Comparison of ENCODE assay signal across 16 cellular contexts in the genomic region with DNA sequence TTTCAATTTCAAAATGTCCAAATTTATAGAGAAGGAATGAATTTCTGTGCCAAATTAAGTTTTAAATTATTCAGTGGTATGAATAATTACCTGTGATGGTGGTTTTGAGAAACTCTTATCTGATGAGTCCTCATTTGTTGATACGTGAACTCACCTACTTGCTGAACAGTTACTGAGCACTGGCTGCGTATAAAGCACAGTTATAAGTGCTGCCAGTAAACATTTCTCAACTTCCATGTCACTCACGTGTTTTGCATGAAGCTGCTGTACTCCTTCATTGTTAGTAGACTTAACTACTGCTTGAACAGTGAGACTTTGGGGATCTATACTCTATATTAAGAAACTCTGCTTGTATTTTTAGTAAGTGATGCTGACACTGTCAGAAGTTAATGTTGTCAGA.
DNase-seq lines count a peak whose midpoint lies in the region; ATAC-seq, FAIRE-seq and TF ChIP-seq lines count a peak whose summit lies in the region.
"Had no signal": no experiment of that assay in that cellular context is flagged by ENCODE, and none has a peak within 500 bp of the region (broad histone marks: within the 10 kb centered on the region; RNA-seq: fewer than 3 reads in every experiment).

No MANE protein-coding gene starts in this region.

- H3K4me3 ChIP-seq in IMR-90 (ENCODE audit: insufficient read depth, low read depth, low read length) (no peak overlapping the region), astrocyte (ENCODE audit: insufficient read depth, low read depth, low read length) (no peak overlapping the region), fibroblast of mammary gland (ENCODE audit: control insufficient read depth, low read depth, low read length) (no peak overlapping the region), mesendoderm (ENCODE audit: low read length) (no peak overlapping the region)

- H2AK9ac ChIP-seq in IMR-90 (replicated peaks; ENCODE audit: low read depth, low read length, poor library complexity) = no peak overlapping the region

- peak overlapping the region; percentile 69 for H3K4ac ChIP-seq in IMR-90 (ENCODE audit: low read depth, low read length)
- H3K4ac ChIP-seq in mesendoderm (ENCODE audit: low read depth, low read length) = no peak overlapping the region

- H4K8ac ChIP-seq in IMR-90 (ENCODE audit: low read depth in 2 of 2, low read length in 2 of 2) (peak overlapping the region; percentile 49 to 82), mesendoderm (ENCODE audit: low read depth, low read length) (no peak overlapping the region)

- H3K36me3 ChIP-seq in IMR-90 (ENCODE audit: control insufficient read depth, insufficient read depth, low read length) (no peaks in the 10 kb centered on the region), astrocyte (ENCODE audit: insufficient read depth, low read length) (no peaks in the 10 kb centered on the region), mesendoderm (ENCODE audit: control insufficient read depth, insufficient read depth, low read length) (no peaks in the 10 kb centered on the region)

- peak overlapping the region; percentile 69 for H4K91ac ChIP-seq in IMR-90 (ENCODE audit: insufficient read depth, low read depth, low read length)

- H2AFZ ChIP-seq in IMR-90 (replicated peaks; ENCODE audit: low read length, poor library complexity) = no peak overlapping the region
- no peak overlapping the region for H2AFZ ChIP-seq in astrocyte (ENCODE audit: low read depth, low read length)

- TF ChIP-seq RAD21 in IMR-90 (IDR thresholded peaks at IDR 0.05; ENCODE audit: low read length) = no peak

- H3K27ac ChIP-seq in IMR-90 (ENCODE audit: insufficient read depth, low read length) (no peak overlapping the region), astrocyte (ENCODE audit: low read depth, low read length) (no peak overlapping the region), mesendoderm (ENCODE audit: low read depth, low read length) (no peak overlapping the region)
- H3K27ac ChIP-seq: HL-60 had no signal

- in situ Hi-C loops in IMR-90 (cut with MboI; ENCODE audit: low sequenced_read_pairs) = loop anchor here (10.0 kb wide), 1 partner anchor 266 kb away; a partner anchor contains a TSS

- H3K79me1 ChIP-seq in IMR-90 (ENCODE audit: low read depth in 1 of 2, low read length in 2 of 2) (no peaks in the 10 kb centered on the region), mesendoderm (ENCODE audit: low read length) (no peaks in the 10 kb centered on the region)

- no peaks in the 10 kb centered on the region for H3K9me3 Mint-ChIP-seq in astrocyte (ENCODE audit: unreplicated experiment)
- no peaks in the 10 kb centered on the region for H3K9me3 Mint-ChIP-seq in activated naive CD8-positive, alpha-beta T cell treated with anti-CD3 and anti-CD28 coated beads, Interleukin-2, amount 50 U/mL, for 24 hours

- peak overlapping the region; percentile 39 for H3K14ac ChIP-seq in IMR-90 (replicated peaks; ENCODE audit: low read depth, low read length)

- no peak overlapping the region for H3K9ac ChIP-seq in IMR-90 (ENCODE audit: low read depth, low read length)
- no peak overlapping the region for H3K9ac ChIP-seq in astrocyte (ENCODE audit: low read length)
- no peak overlapping the region for H3K9ac ChIP-seq in mesendoderm (ENCODE audit: low read length)

- CTCF ChIA-PET in IMR-90 (lab: Yijun Ruan, JAX) = no interaction called here

- TF ChIP-seq POLR2A in IMR-90 (IDR thresholded peaks at IDR 0.05; ENCODE audit: low read depth, low read length) = no peak

- intact Hi-C loops in IMR-90 (cut with micrococcal nuclease) = loop anchor here (5.0 to 10.0 kb wide), 2 partner anchors 184 to 864 kb away; no protein-coding TSS in a partner anchor

- no peak overlapping the region for H3K4me2 ChIP-seq in IMR-90 (ENCODE audit: low read depth, low read length)
- H3K4me2 ChIP-seq in astrocyte (ENCODE audit: low read length) = no peak overlapping the region
- H3K4me2 ChIP-seq in mesendoderm (ENCODE audit: low read length) = no peak overlapping the region

- H3K4me1 ChIP-seq in IMR-90 (ENCODE audit: control insufficient read depth, insufficient read depth, low read length) (peaks cover 14% of the 10 kb centered on the region), astrocyte (ENCODE audit: insufficient read depth, low read length) (peaks cover 25% of the 10 kb centered on the region), mesendoderm (ENCODE audit: control insufficient read depth, low read depth, low read length) (peaks cover 14% of the 10 kb centered on the region)

- TF ChIP-seq CTCF in IMR-90 (conservative IDR thresholded peaks at IDR 0.05; ENCODE audit: low read depth, low read length) (no peak), astrocyte (IDR thresholded peaks at IDR 0.05; ENCODE audit: insufficient read depth, low read depth, low read length) (no peak), fibroblast of mammary gland (conservative IDR thresholded peaks at IDR 0.05; ENCODE audit: control insufficient read depth, insufficient read depth, low read depth, low read length) (no peak)

- H3K4me1 Mint-ChIP-seq in astrocyte (ENCODE audit: low read depth, unreplicated experiment) = peaks cover 46% of the 10 kb centered on the region
- no peaks in the 10 kb centered on the region for H3K4me1 Mint-ChIP-seq in activated naive CD8-positive, alpha-beta T cell treated with anti-CD3 and anti-CD28 coated beads, Interleukin-2, amount 50 U/mL, for 24 hours
- H3K4me1 Mint-ChIP-seq: B cell had no signal

- H3K27me3 ChIP-seq in IMR-90 (ENCODE audit: control insufficient read depth, insufficient read depth, low read length) = no peaks in the 10 kb centered on the region
- H3K27me3 ChIP-seq in astrocyte (ENCODE audit: insufficient read depth, low read length) = no peaks in the 10 kb centered on the region
- no peaks in the 10 kb centered on the region for H3K27me3 ChIP-seq in mesendoderm (ENCODE audit: insufficient read depth, low read length, poor library complexity)

- peak overlapping the region; percentile 96 for H2BK20ac ChIP-seq in IMR-90 (ENCODE audit: low read depth, low read length)

- dilution Hi-C loops in IMR-90 (cut with HindIII; ENCODE audit: low sequenced_read_pairs, unreplicated experiment) = no loop called here

- H3K79me2 ChIP-seq in astrocyte (ENCODE audit: insufficient read depth, low read length) = no peaks in the 10 kb centered on the region
- no peaks in the 10 kb centered on the region for H3K79me2 ChIP-seq in mesendoderm (ENCODE audit: control insufficient read depth, insufficient read depth, low read length)

- no peaks in the 10 kb centered on the region for H3K27me3 Mint-ChIP-seq in astrocyte (ENCODE audit: low read depth, unreplicated experiment)
- H3K27me3 Mint-ChIP-seq in activated naive CD8-positive, alpha-beta T cell treated with anti-CD3 and anti-CD28 coated beads, Interleukin-2, amount 50 U/mL, for 24 hours = peaks cover 2% of the 10 kb centered on the region
- H3K27me3 Mint-ChIP-seq: B cell had no signal

- H3K9me1 ChIP-seq in IMR-90 (ENCODE audit: insufficient read depth, low read length) = peaks cover 5% of the 10 kb centered on the region

- H4K20me1 ChIP-seq in IMR-90 (ENCODE audit: insufficient read depth, low read length) (no peaks in the 10 kb centered on the region), astrocyte (ENCODE audit: insufficient read depth, low read length) (no peaks in the 10 kb centered on the region)

- no peak overlapping the region for H3K27ac Mint-ChIP-seq in astrocyte (ENCODE audit: unreplicated experiment)
- H3K27ac Mint-ChIP-seq in activated naive CD8-positive, alpha-beta T cell treated with anti-CD3 and anti-CD28 coated beads, Interleukin-2, amount 50 U/mL, for 24 hours = no peak overlapping the region
- H3K27ac Mint-ChIP-seq: B cell; CD4-positive, alpha-beta T cell had no signal

- H2BK5ac ChIP-seq in IMR-90 (ENCODE audit: low read depth, low read length, poor library complexity, severe bottlenecking) (peak overlapping the region; percentile 86), mesendoderm (ENCODE audit: low read length) (no peak overlapping the region)

- H3K23ac ChIP-seq in IMR-90 (ENCODE audit: low read depth, low read length) (peak overlapping the region; percentile 44; the same call in 1 of the 2 replicates), mesendoderm (ENCODE audit: low read length) (no peak overlapping the region)

- peak overlapping the region; percentile 98; the same call in 1 of the 2 replicates for H3K18ac ChIP-seq in IMR-90 (ENCODE audit: low read depth, low read length)
- H3K18ac ChIP-seq in mesendoderm (ENCODE audit: low read length) = peak overlapping the region; percentile 76

- H3K56ac ChIP-seq in IMR-90 (ENCODE audit: extremely low read depth, insufficient read depth, low read length) (no peak overlapping the region), mesendoderm (ENCODE audit: low read length) (no peak overlapping the region)

- H2BK15ac ChIP-seq in IMR-90 (ENCODE audit: low read depth, low read length) (peak overlapping the region; percentile 98), mesendoderm (replicated peaks; ENCODE audit: low read depth) (peak overlapping the region; percentile 45)

- ATAC-seq in IMR-90 (ENCODE audit: low read depth) = no peak
- no peak for ATAC-seq in activated naive CD8-positive, alpha-beta T cell treated with anti-CD3 and anti-CD28 coated beads, Interleukin-2, amount 50 U/mL, for 24 hours
- ATAC-seq: HCT116 had no signal

- H3K9me3 ChIP-seq in IMR-90 (ENCODE audit: control insufficient read depth, insufficient read depth, low read length) (no peaks in the 10 kb centered on the region), astrocyte (ENCODE audit: insufficient read depth, low read depth, low read length) (no peaks in the 10 kb centered on the region)

- H2AK5ac ChIP-seq in IMR-90 (ENCODE audit: low read depth, low read length) (peak overlapping the region; percentile 79), mesendoderm (ENCODE audit: low read length) (no peak overlapping the region)

- no peak overlapping the region for H3K4me3 Mint-ChIP-seq in astrocyte (ENCODE audit: unreplicated experiment)
- no peak overlapping the region for H3K4me3 Mint-ChIP-seq in activated naive CD8-positive, alpha-beta T cell treated with anti-CD3 and anti-CD28 coated beads, Interleukin-2, amount 50 U/mL, for 24 hours
- H3K4me3 Mint-ChIP-seq: B cell; CD4-positive, alpha-beta T cell had no signal

- no TSS peak for BruUV-seq in IMR-90 (replicated peaks; lab: Mats Ljungman, UMichigan)

- H4K5ac ChIP-seq in IMR-90 (ENCODE audit: low read depth, low read length) (peak overlapping the region; percentile 73; the same call in 1 of the 2 replicates), mesendoderm (ENCODE audit: low read length) (no peak overlapping the region)

- H3K36me3 Mint-ChIP-seq in astrocyte (ENCODE audit: low read depth, unreplicated experiment) = no peaks in the 10 kb centered on the region
- H3K36me3 Mint-ChIP-seq in activated naive CD8-positive, alpha-beta T cell treated with anti-CD3 and anti-CD28 coated beads, Interleukin-2, amount 50 U/mL, for 24 hours (ENCODE audit: low read depth) = no peaks in the 10 kb centered on the region

- FAIRE-seq in astrocyte (lab: Jason Lieb, UNC) = peak; percentile 17
- FAIRE-seq: A204.1, H54 had no signal

- H2BK120ac ChIP-seq in IMR-90 (ENCODE audit: low read depth, low read length) (peak overlapping the region; percentile 89), mesendoderm (ENCODE audit: low read depth, low read length) (no peak overlapping the region)

- POLR2A ChIA-PET in IMR-90 (lab: Charles Lee; ENCODE audit: unreplicated experiment) = interaction anchor here (0.6 kb wide), 1 partner anchor 71 kb away, joined by 3 read pairs; no protein-coding TSS in a partner anchor

- DNase-seq in IMR-90 (no peak), astrocyte (ENCODE audit: low read depth) (no peak), fibroblast of mammary gland (ENCODE audit: low read depth) (peak; percentile 37), mesendoderm (no peak), 8988T (no peak), NCI-H82 treated with DMSO at 0.1 percent for 48 hours (lab: John Stamatoyannopoulos, UW; ENCODE audit: unreplicated experiment) (no peak)
- DNase-seq in activated naive CD8-positive, alpha-beta T cell treated with anti-CD3 and anti-CD28 coated beads, Interleukin-2, amount 50 U/mL, for 24 hours = no peak
- DNase-seq: C1 segment of cervical spinal cord; Calu3; CD4-positive, alpha-beta T cell; DMS 273 treated with DMSO at 0.1 percent for 48 hours had no signal

- 90% methylated on average over 2 of the region's 3 CpGs; no CpG with 5 or more reads in 1 of the 2 experiments for WGBS in IMR-90 (ENCODE audit: extremely low coverage in 2 of 2, insufficient read length in 1 of 2), 2 experiments
- no CpG with 5 or more reads among the region's 3 CpGs for WGBS in mesendoderm (ENCODE audit: extremely low coverage, insufficient coverage, low lambda C conversion rate)
